9 cellular contexts compared by ENCODE assay signal in genomic region chr17:64779344-64780095, GRCh38.
A peak's percentile ranks its signal among the peaks of the same experiment; 100 is the strongest.
DNase-seq lines count a peak whose midpoint lies in the region; ATAC-seq, FAIRE-seq and TF ChIP-seq lines count a peak whose summit lies in the region.
"Had no signal": no experiment of that assay in that cellular context is flagged by ENCODE, and none has a peak within 500 bp of the region (broad histone marks: within the 10 kb centered on the region; RNA-seq: fewer than 3 reads in every experiment).

No MANE protein-coding gene starts in this region.

- H3K9me3 Mint-ChIP-seq in activated naive CD4-positive, alpha-beta T cell treated with anti-CD3 and anti-CD28 coated beads, Interleukin-2, amount 50 U/mL, for 24 hours, result no peaks in the 10 kb centered on the region

- no peak overlapping the region for H3K27ac Mint-ChIP-seq in activated naive CD4-positive, alpha-beta T cell treated with anti-CD3 and anti-CD28 coated beads, Interleukin-2, amount 50 U/mL, for 24 hours

- no peak for TF ChIP-seq CTCF in bronchial epithelial cell (IDR thresholded peaks at IDR 0.05; ENCODE audit: insufficient read depth, low read length, severe bottlenecking)
- no peak for TF ChIP-seq CTCF in lung (IDR thresholded peaks at IDR 0.05; ENCODE audit: control extremely low read depth, extremely low read depth)
- no peak for TF ChIP-seq CTCF in upper lobe of left lung (IDR thresholded peaks at IDR 0.05)
- TF ChIP-seq CTCF in foreskin keratinocyte (conservative IDR thresholded peaks at IDR 0.05), result no peak

- peaks cover 2% of the 10 kb centered on the region for H3K27me3 Mint-ChIP-seq in activated naive CD4-positive, alpha-beta T cell treated with anti-CD3 and anti-CD28 coated beads, Interleukin-2, amount 50 U/mL, for 24 hours

- peak overlapping the region; percentile 49 for H3K4me3 ChIP-seq in bronchial epithelial cell (ENCODE audit: low read depth, low read length)
- H3K4me3 ChIP-seq in lung, result peak overlapping the region; percentile 14
- H3K4me3 ChIP-seq in upper lobe of left lung, result peak overlapping the region; percentile 58 to 81 (median 66)

- H3K4me3 Mint-ChIP-seq in activated naive CD4-positive, alpha-beta T cell treated with anti-CD3 and anti-CD28 coated beads, Interleukin-2, amount 50 U/mL, for 24 hours, result peak overlapping the region; percentile 36

- no peak for TF ChIP-seq EP300 in upper lobe of left lung (IDR thresholded peaks at IDR 0.05)

- no peaks in the 10 kb centered on the region for H3K36me3 Mint-ChIP-seq in activated naive CD4-positive, alpha-beta T cell treated with anti-CD3 and anti-CD28 coated beads, Interleukin-2, amount 50 U/mL, for 24 hours

- no peaks in the 10 kb centered on the region for H3K27me3 ChIP-seq in bronchial epithelial cell (ENCODE audit: control insufficient read depth, insufficient read depth, low read length)
- H3K27me3 ChIP-seq in lung (ENCODE audit: control insufficient read depth, insufficient read depth), result no peaks in the 10 kb centered on the region
- H3K27me3 ChIP-seq in upper lobe of left lung, result no peaks in the 10 kb centered on the region
- H3K27me3 ChIP-seq in foreskin keratinocyte, result peaks cover 21% of the 10 kb centered on the region

- 29 to 32% methylated on average over 44 of the region's 44 CpGs for WGBS in lung, 2 donors
- WGBS in upper lobe of left lung, 2 donors, result 35 to 41% methylated on average over 13 to 36 of the region's 44 CpGs

- ATAC-seq in lung (ENCODE audit: insufficient read depth, low FRiP score), result no peak
- ATAC-seq in upper lobe of left lung (ENCODE audit: low FRiP score in 2 of 2), result no peak
- ATAC-seq in HG02588 (IDR thresholded peaks at IDR 0.05; ENCODE audit: unreplicated experiment), result no peak
- ATAC-seq in foreskin keratinocyte, result no peak
- no peak for ATAC-seq in GM18519 (IDR thresholded peaks at IDR 0.05; ENCODE audit: low FRiP score, unreplicated experiment)
- ATAC-seq: sciatic nerve had no signal

- H3K27ac ChIP-seq in lung (ENCODE audit: low read depth in 1 of 2, low read length in 1 of 2), result peak overlapping the region in 1 of 2 donors; percentile 70
- H3K27ac ChIP-seq in upper lobe of left lung, result peak overlapping the region; percentile 90 to 96 (median 91)
- H3K27ac ChIP-seq in foreskin keratinocyte, result no peak overlapping the region

- peaks cover 0 to 27% of the 10 kb centered on the region in 2 donors for H3K4me1 ChIP-seq in lung (ENCODE audit: control insufficient read depth in 2 of 2, insufficient read depth in 2 of 2, low read length in 2 of 2)
- H3K4me1 ChIP-seq in upper lobe of left lung, result peaks cover 51 to 73% (median 65%) of the 10 kb centered on the region in 4 donors
- no peaks in the 10 kb centered on the region for H3K4me1 ChIP-seq in foreskin keratinocyte

- DNase-seq in activated naive CD4-positive, alpha-beta T cell treated with anti-CD3 and anti-CD28 coated beads, Interleukin-2, amount 50 U/mL, for 16 hours, result no peak
- DNase-seq in bronchial epithelial cell (ENCODE audit: low read depth) (peak; percentile 2), lung (ENCODE audit: low spot score) (no peak), upper lobe of left lung (peak; percentile 43 to 85), foreskin keratinocyte (no peak)

- H3K36me3 ChIP-seq in bronchial epithelial cell (ENCODE audit: control insufficient read depth, insufficient read depth, low read length) (peaks cover 6% of the 10 kb centered on the region), lung (ENCODE audit: control insufficient read depth in 2 of 2, insufficient read depth in 2 of 2, low read length in 2 of 2) (peaks cover 0 to 22% of the 10 kb centered on the region in 2 donors), upper lobe of left lung (peaks cover 0 to 22% (median 13%) of the 10 kb centered on the region in 4 donors)

- TF ChIP-seq POLR2A in upper lobe of left lung (IDR thresholded peaks at IDR 0.05), result no peak

- no peak for FAIRE-seq in bronchial epithelial cell (lab: Jason Lieb, UNC)

- peaks cover 25% of the 10 kb centered on the region for H3K4me1 Mint-ChIP-seq in activated naive CD4-positive, alpha-beta T cell treated with anti-CD3 and anti-CD28 coated beads, Interleukin-2, amount 50 U/mL, for 24 hours

- H3K9me3 ChIP-seq in lung (ENCODE audit: control insufficient read depth in 2 of 2, insufficient read depth in 1 of 2, low read length in 1 of 2) (peaks cover 0 to 2% of the 10 kb centered on the region in 2 donors), upper lobe of left lung (no peaks in the 10 kb centered on the region)

Comparison
In these comparisons a context has a peak if more than half of its experiments do, and no peak if none do; other contexts are left out.
1. DNase-seq: peak in bronchial epithelial cell (single experiment) and upper lobe of left lung (2 of 2); none in activated naive CD4-positive, alpha-beta T cell treated with anti-CD3 and anti-CD28 coated beads, Interleukin-2, amount 50 U/mL, for 16 hours (single experiment), lung (single experiment) and foreskin keratinocyte (0 of 2).
2. H3K4me3 ChIP-seq: peak in every context shown above with its lines; median percentile 66 in upper lobe of left lung; 49 in bronchial epithelial cell; 14 in lung.